12 cellular contexts compared by ENCODE assay signal in genomic region chr3:65955792-65956477, GRCh38.
DNase-seq lines count a peak whose midpoint lies in the region; ATAC-seq, FAIRE-seq and TF ChIP-seq lines count a peak whose summit lies in the region.
"Had no signal": no experiment of that assay in that cellular context is flagged by ENCODE, and none has a peak within 500 bp of the region (broad histone marks: within the 10 kb centered on the region; RNA-seq: fewer than 3 reads in every experiment).

No MANE protein-coding gene starts in this region.

- H3K9me3 Mint-ChIP-seq in WTC11, result no peaks in the 10 kb centered on the region
- peaks cover 0 to 2% of the 10 kb centered on the region in 2 donors for H3K9me3 Mint-ChIP-seq in activated T-cell treated with anti-CD3 and anti-CD28 coated beads, Interleukin-2, amount 50 U/mL, for 72 hours

- H3K36me3 Mint-ChIP-seq in WTC11, result no peaks in the 10 kb centered on the region
- H3K36me3 Mint-ChIP-seq in activated T-cell treated with anti-CD3 and anti-CD28 coated beads, Interleukin-2, amount 50 U/mL, for 72 hours (ENCODE audit: insufficient read depth in 2 of 2), result no peaks in the 10 kb centered on the region
- H3K36me3 Mint-ChIP-seq: activated naive CD8-positive, alpha-beta T cell treated with anti-CD3 and anti-CD28 coated beads for 36 hours had no signal

- H3K4me3 ChIP-seq in HCT116 (replicated peaks in 1 of 2; ENCODE audit: low read depth in 1 of 2, low read length in 2 of 2), result peak overlapping the region in 1 of 2 experiments; percentile 33; a peak in 2 of 4 replicates
- H3K4me3 ChIP-seq in keratinocyte (ENCODE audit: control insufficient read depth in 2 of 3, extremely low read depth in 1 of 3, insufficient read depth in 2 of 3, low read depth in 1 of 3, low read length in 3 of 3), result peak overlapping the region in 1 of 3 experiments; percentile 30
- no peak overlapping the region for H3K4me3 ChIP-seq in tibial artery
- no peak overlapping the region for H3K4me3 ChIP-seq in adrenal gland
- H3K4me3 ChIP-seq: tibial nerve had no signal

- dilution Hi-C loops in keratinocyte (cut with MboI; ENCODE audit: extremely low pct_ligation_motif_present, low sequenced_read_pairs), result no loop called here

- TF ChIP-seq CTCF in HCT116 (IDR thresholded peaks at IDR 0.05 in 2 of 3, conservative IDR thresholded peaks at IDR 0.05 in 1 of 3; ENCODE audit: borderline replicate concordance in 1 of 3, insufficient read depth in 1 of 3, low read depth in 2 of 3, low read length in 2 of 3) (no peak), WTC11 (IDR thresholded peaks at IDR 0.05) (no peak), keratinocyte (optimal IDR thresholded peaks at IDR 0.05 in 1 of 3, IDR thresholded peaks at IDR 0.05 in 1 of 3, conservative IDR thresholded peaks at IDR 0.05 in 1 of 3; ENCODE audit: extremely low read depth in 1 of 3, insufficient read depth in 2 of 3, low read length in 3 of 3) (no peak), tibial artery (IDR thresholded peaks at IDR 0.05) (no peak), adrenal gland (IDR thresholded peaks at IDR 0.05) (no peak)

- peak; percentile 86 for FAIRE-seq in keratinocyte (lab: Jason Lieb, UNC)

- no peaks in the 10 kb centered on the region for H3K36me3 ChIP-seq in HCT116 (ENCODE audit: control insufficient read depth in 1 of 2, insufficient read depth in 2 of 2, low read length in 2 of 2)
- no peaks in the 10 kb centered on the region for H3K36me3 ChIP-seq in keratinocyte (ENCODE audit: control insufficient read depth in 2 of 2, extremely low read depth in 1 of 2, insufficient read depth in 2 of 2, low read length in 2 of 2)
- H3K36me3 ChIP-seq in tibial artery, result no peaks in the 10 kb centered on the region
- H3K36me3 ChIP-seq in adrenal gland (replicated peaks in 1 of 2), result no peaks in the 10 kb centered on the region
- H3K36me3 ChIP-seq: tibial nerve had no signal

- TF ChIP-seq POLR2A in HCT116 (IDR thresholded peaks at IDR 0.05; ENCODE audit: borderline replicate concordance, extremely low read depth, insufficient read depth, insufficient read length) (no peak), adrenal gland (IDR thresholded peaks at IDR 0.05) (no peak)

- no TSS peak for BruUV-seq in HCT116 (replicated peaks; lab: Mats Ljungman, UMichigan)

- H3K4me1 ChIP-seq in HCT116 (ENCODE audit: control insufficient read depth in 1 of 2, insufficient read depth in 2 of 2, low read length in 2 of 2) (peaks cover 92 to 94% of the 10 kb centered on the region in 2 experiments), keratinocyte (ENCODE audit: control insufficient read depth, extremely low read depth, insufficient read depth, low read length) (peaks cover 49% of the 10 kb centered on the region), tibial artery (peaks cover 0 to 57% (median 26%) of the 10 kb centered on the region in 4 donors), adrenal gland (replicated peaks in 1 of 2) (peaks cover 24 to 31% of the 10 kb centered on the region in 2 donors)

- RAD21 ChIA-PET in HCT116 (lab: Charles Lee; ENCODE audit: low non-redundant PET in 1 of 2, low total read pairs in 2 of 2, uncharacterized antibody in 2 of 2, unreplicated experiment in 2 of 2), result no interaction called here

- H3K27ac ChIP-seq in HCT116 (ENCODE audit: low read depth, low read length) (peak overlapping the region; percentile 82), keratinocyte (ENCODE audit: control insufficient read depth, insufficient read depth, low read length) (peak overlapping the region; percentile 42), tibial artery (peak overlapping the region; percentile 63 to 76), adrenal gland (no peak overlapping the region)
- H3K27ac ChIP-seq: tibial nerve had no signal

- no peaks in the 10 kb centered on the region for H3K9me3 ChIP-seq in HCT116 (ENCODE audit: control insufficient read depth in 1 of 2, insufficient read depth in 1 of 2, low read depth in 1 of 2, low read length in 2 of 2)
- H3K9me3 ChIP-seq in keratinocyte (ENCODE audit: control insufficient read depth, low read depth, low read length), result no peaks in the 10 kb centered on the region
- no peaks in the 10 kb centered on the region for H3K9me3 ChIP-seq in tibial artery
- no peaks in the 10 kb centered on the region for H3K9me3 ChIP-seq in adrenal gland (replicated peaks in 1 of 3)
- H3K9me3 ChIP-seq: tibial nerve had no signal

- WGBS in adrenal gland, 4 donors, result 82 to 87% (median 85%) methylated on average over 10 of the region's 10 CpGs

- no peaks in the 10 kb centered on the region for H3K27me3 ChIP-seq in HCT116 (ENCODE audit: insufficient read depth, low read length)
- no peaks in the 10 kb centered on the region for H3K27me3 ChIP-seq in keratinocyte (ENCODE audit: control insufficient read depth, extremely low read depth, insufficient read depth, low read length)
- no peaks in the 10 kb centered on the region for H3K27me3 ChIP-seq in tibial artery
- H3K27me3 ChIP-seq in adrenal gland, result no peaks in the 10 kb centered on the region
- H3K27me3 ChIP-seq: tibial nerve had no signal

- no peak overlapping the region for H2AFZ ChIP-seq in HCT116 (ENCODE audit: low read depth, low read length, poor library complexity, severe bottlenecking)
- H2AFZ ChIP-seq in keratinocyte (ENCODE audit: control insufficient read depth, low read length), result no peak overlapping the region

- no peaks in the 10 kb centered on the region for H3K9me1 ChIP-seq in keratinocyte (ENCODE audit: control insufficient read depth, extremely low read depth, insufficient read depth, low read length)

- DNase-seq in HCT116 (ENCODE audit: low read depth, low spot score) (peak; percentile 77), WTC11 (ENCODE audit: low spot score) (no peak), keratinocyte (ENCODE audit: low read depth, low spot score) (no peak), tibial artery (no peak), 8988T (no peak), adrenal gland (no peak), DMS79 (lab: John Stamatoyannopoulos, UW) (no peak)
- DNase-seq in activated T-cell treated with anti-CD3 and anti-CD28 coated beads, Interleukin-2, amount 50 U/mL, for 72 hours, result no peak
- DNase-seq: activated CD8-positive, alpha-beta T cell treated with anti-CD3 and anti-CD28 coated beads, Interleukin-2, amount 10 ng/mL, durations not matched to agents 7 days and 5 days; activated naive CD8-positive, alpha-beta T cell treated with anti-CD3 and anti-CD28 coated beads for 36 hours; posterior cingulate gyrus had no signal

- intact Hi-C loops in HCT116 (cut with micrococcal nuclease), result no loop called here
- intact Hi-C loops in tibial artery (cut with DNase I; ENCODE audit: low total_unique reads), result no loop called here
- intact Hi-C loops in adrenal gland (cut with DNase I), result loop anchor here in 1 of 2 donors (10.0 kb wide), 1 partner anchor 79 kb away; the partner anchor contains the start of gene MAGI1

- peaks cover 54% of the 10 kb centered on the region for H3K4me1 Mint-ChIP-seq in WTC11
- H3K4me1 Mint-ChIP-seq in activated T-cell treated with anti-CD3 and anti-CD28 coated beads, Interleukin-2, amount 50 U/mL, for 72 hours (ENCODE audit: low read depth), result no peaks in the 10 kb centered on the region

- H3K79me2 ChIP-seq in HCT116 (ENCODE audit: insufficient read depth, low read length) (peaks cover 17% of the 10 kb centered on the region), keratinocyte (ENCODE audit: control insufficient read depth, insufficient read depth, low read length) (peaks cover 4% of the 10 kb centered on the region)

- CTCF ChIA-PET in HCT116 (lab: Charles Lee), result no interaction called here
- CTCF ChIA-PET in WTC11 (lab: Charles Lee), result interaction anchor here (0.9 kb wide), 1 partner anchor 42 kb away, joined by 3 read pairs; no protein-coding TSS in a partner anchor

- ATAC-seq in HCT116, result peak; percentile 75
- no peak for ATAC-seq in WTC11
- ATAC-seq in activated T-cell treated with anti-CD3 and anti-CD28 coated beads, Interleukin-2, amount 50 U/mL, for 72 hours (replicated peaks in 1 of 2), result no peak
- ATAC-seq: activated CD8-positive, alpha-beta T cell treated with anti-CD3 and anti-CD28 coated beads, Interleukin-2, amount 10 ng/mL, durations not matched to agents 7 days and 5 days had no signal

- POLR2A ChIA-PET in HCT116 (lab: Charles Lee) (no interaction called here), WTC11 (lab: Charles Lee) (interaction anchor here (1.1 kb wide), 1 partner anchor 82 kb away, joined by 3 read pairs; no protein-coding TSS in a partner anchor)

- no peaks in the 10 kb centered on the region for H3K27me3 Mint-ChIP-seq in WTC11 (ENCODE audit: low read depth)
- H3K27me3 Mint-ChIP-seq in activated T-cell treated with anti-CD3 and anti-CD28 coated beads, Interleukin-2, amount 50 U/mL, for 72 hours (ENCODE audit: low read depth), result peaks cover under 1% of the 10 kb centered on the region

- H3K4me2 ChIP-seq in HCT116 (ENCODE audit: low read length) (peak overlapping the region; percentile 72), keratinocyte (ENCODE audit: control insufficient read depth, extremely low read depth, insufficient read depth, low read depth, low read length) (peak overlapping the region; percentile 49)

- TF ChIP-seq RAD21 in HCT116 (IDR thresholded peaks at IDR 0.05; ENCODE audit: low read depth), result peak; percentile 36

- H4K20me1 ChIP-seq in HCT116 (ENCODE audit: insufficient read depth) (no peaks in the 10 kb centered on the region), keratinocyte (ENCODE audit: control insufficient read depth, extremely low read depth, insufficient read depth, low read length) (no peaks in the 10 kb centered on the region)

- no peaks in the 10 kb centered on the region for H3K9me2 ChIP-seq in HCT116 (ENCODE audit: insufficient read depth)

- no peak overlapping the region for H3K4me3 Mint-ChIP-seq in WTC11
- no peak overlapping the region for H3K4me3 Mint-ChIP-seq in activated T-cell treated with anti-CD3 and anti-CD28 coated beads, Interleukin-2, amount 50 U/mL, for 72 hours
- H3K4me3 Mint-ChIP-seq: activated CD8-positive, alpha-beta T cell treated with anti-CD3 and anti-CD28 coated beads, Interleukin-2, amount 10 ng/mL, durations not matched to agents 7 days and 5 days; activated naive CD8-positive, alpha-beta T cell treated with anti-CD3 and anti-CD28 coated beads for 36 hours had no signal

- peak overlapping the region; percentile 21 for H3K9ac ChIP-seq in HCT116 (ENCODE audit: low read length)
- H3K9ac ChIP-seq in keratinocyte (ENCODE audit: control insufficient read depth, extremely low read depth, insufficient read depth, low read length), result no peak overlapping the region

- H3K27ac Mint-ChIP-seq in WTC11, result peak overlapping the region; percentile 45
- no peak overlapping the region for H3K27ac Mint-ChIP-seq in activated T-cell treated with anti-CD3 and anti-CD28 coated beads, Interleukin-2, amount 50 U/mL, for 72 hours
- H3K27ac Mint-ChIP-seq: activated CD8-positive, alpha-beta T cell treated with anti-CD3 and anti-CD28 coated beads, Interleukin-2, amount 10 ng/mL, durations not matched to agents 7 days and 5 days; activated naive CD8-positive, alpha-beta T cell treated with anti-CD3 and anti-CD28 coated beads for 36 hours had no signal

TF ChIP-seq in HCT116, 20 proteins besides CTCF, POLR2A, EP300 and RAD21 (continues in another document):
- TF ChIP-seq FOSL1 (IDR thresholded peaks at IDR 0.05; ENCODE audit: low read depth) (peak; percentile 90), ELF1 (IDR thresholded peaks at IDR 0.05; ENCODE audit: borderline replicate concordance, low read depth) (no peak)

TF ChIP-seq in WTC11, 78 proteins besides CTCF, POLR2A, EP300 and RAD21 (continues in another document):
- TF ChIP-seq ESRRA (CRISPR knock-in tag; IDR thresholded peaks at IDR 0.05; ENCODE audit: borderline replicate concordance) (no peak), SMAD4 (CRISPR knock-in tag; IDR thresholded peaks at IDR 0.05) (no peak)

Comparison
In these comparisons a context has a peak if more than half of its experiments do, and no peak if none do; other contexts are left out.
1. H3K27ac ChIP-seq: peak in HCT116 (single experiment), keratinocyte (single experiment) and tibial artery (2 of 2); none in adrenal gland (0 of 5).
2. Of the 4 proteins assayed by ChIP-seq in both WTC11 and HCT116: peak only in WTC11: none; only in HCT116: MAX and SP1; in both: none; in neither: 2.